ENCODE assay signal across 10 cellular contexts in the genomic region with DNA sequence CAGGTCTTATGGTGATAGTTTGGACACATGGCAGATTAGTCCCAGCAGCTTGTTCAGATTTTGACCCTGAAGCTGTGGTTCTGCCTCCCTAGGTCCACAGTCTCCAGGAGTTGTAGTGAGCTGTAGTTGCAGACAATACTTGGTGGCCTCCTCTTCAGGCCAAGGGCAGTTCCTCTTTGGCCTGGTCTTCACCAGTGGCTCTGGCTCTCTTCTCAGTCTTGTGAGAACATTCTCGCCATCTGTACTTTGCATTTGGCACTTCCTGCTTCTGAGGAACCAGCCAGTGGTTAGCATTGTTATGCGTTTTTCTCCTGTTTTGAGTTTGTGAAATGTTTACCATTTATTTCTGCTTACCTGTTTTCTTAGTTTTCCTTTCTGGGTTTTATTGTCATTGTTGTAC. TPM values are rescaled to one million over a fixed set of nuclear protein-coding genes. Genes with fewer than 3 reads are reported as not detected.
A peak's percentile ranks its signal among the peaks of the same experiment; 100 is the strongest.
DNase-seq lines count a peak whose midpoint lies in the region; ATAC-seq and FAIRE-seq lines count a peak whose summit lies in the region.
"Had no signal": no experiment of that assay in that cellular context is flagged by ENCODE, and none has a peak within 500 bp of the region (broad histone marks: within the 10 kb centered on the region; RNA-seq: fewer than 3 reads in every experiment).

No MANE protein-coding gene starts in this region.

- no peaks in the 10 kb centered on the region for H3K27me3 Mint-ChIP-seq in natural killer cell treated with Interleukin-12 subunit alpha and Interleukin-12 subunit beta and Interleukin-15 and Interleukin-18, amount 100 ng/mL, for 72 hours

- peaks cover 4% of the 10 kb centered on the region for H3K36me3 Mint-ChIP-seq in natural killer cell treated with Interleukin-12 subunit alpha and Interleukin-12 subunit beta and Interleukin-15 and Interleukin-18, amount 100 ng/mL, for 72 hours

- ATAC-seq in GM19035 (IDR thresholded peaks at IDR 0.05; ENCODE audit: unreplicated experiment), result peak; percentile 90
- ATAC-seq in HG02840 (IDR thresholded peaks at IDR 0.05; ENCODE audit: low FRiP score, unreplicated experiment), result peak; percentile 74
- ATAC-seq in natural killer cell treated with Interleukin-12 subunit alpha and Interleukin-12 subunit beta and Interleukin-15 and Interleukin-18, amount 100 ng/mL, for 72 hours, result peak in 1 of 2 donors; percentile 46

- no peaks in the 10 kb centered on the region for H3K9me3 Mint-ChIP-seq in natural killer cell treated with Interleukin-12 subunit alpha and Interleukin-12 subunit beta and Interleukin-15 and Interleukin-18, amount 100 ng/mL, for 72 hours
- H3K9me3 Mint-ChIP-seq: nephron had no signal

- FAIRE-seq in frontal cortex (lab: Jason Lieb, UNC), result no peak
- FAIRE-seq: astrocyte had no signal

- no peak overlapping the region for H3K4me3 Mint-ChIP-seq in natural killer cell treated with Interleukin-12 subunit alpha and Interleukin-12 subunit beta and Interleukin-15 and Interleukin-18, amount 100 ng/mL, for 72 hours
- H3K4me3 Mint-ChIP-seq: nephron had no signal

- H3K4me1 Mint-ChIP-seq in natural killer cell treated with Interleukin-12 subunit alpha and Interleukin-12 subunit beta and Interleukin-15 and Interleukin-18, amount 100 ng/mL, for 72 hours (ENCODE audit: low read depth in 2 of 2), result peaks cover 15 to 24% of the 10 kb centered on the region in 2 donors
- H3K4me1 Mint-ChIP-seq: nephron had no signal

- H3K27ac Mint-ChIP-seq in natural killer cell treated with Interleukin-12 subunit alpha and Interleukin-12 subunit beta and Interleukin-15 and Interleukin-18, amount 100 ng/mL, for 72 hours, result peak overlapping the region; percentile 52 to 75

- DNase-seq in OCI-M1 (lab: John Stamatoyannopoulos, UW), result peak; percentile 42
- no peak for DNase-seq in natural killer cell treated with Interleukin-12 subunit alpha and Interleukin-12 subunit beta and Interleukin-15 and Interleukin-18, amount 100 ng/mL, for 72 hours (ENCODE audit: low spot score)
- DNase-seq in activated T-cell treated with anti-CD3 and anti-CD28 coated beads for 4 hours, result no peak
- DNase-seq in frontal cortex (ENCODE audit: low spot score in 2 of 2), result no peak
- DNase-seq in NCI-H1048 (lab: John Stamatoyannopoulos, UW), result no peak
- DNase-seq in stimulated activated CD8-positive, alpha-beta memory T cell treated with anti-CD3 and anti-CD28 coated beads, Interleukin-4, amount 100 ng/mL, for 48 hours, result no peak

RNA-seq across cellular contexts. Expression of gene PCCA, which starts 40.7 kb away (rescaled TPM):
- 10 to 100 TPM in 1 of 2 donors, 1 to 10 TPM in 1; 9.1 to 27.1 TPM for total RNA-seq in natural killer cell treated with Interleukin-12 subunit alpha and Interleukin-12 subunit beta and Interleukin-15 and Interleukin-18, amount 100 ng/mL, for 72 hours
- 413 TPM for total RNA-seq in frontal cortex

Comparison
In these comparisons a context has a peak if more than half of its experiments do, and no peak if none do; other contexts are left out.
1. RNA of gene PCCA, which starts 40.7 kb away (total RNA-seq): 413 TPM in frontal cortex (single experiment); 9.1 to 27.1 TPM in natural killer cell treated with Interleukin-12 subunit alpha and Interleukin-12 subunit beta and Interleukin-15 and Interleukin-18, amount 100 ng/mL, for 72 hours; every median in the first group is over 10 times any median in the second.